12 cellular contexts compared by ENCODE assay signal in genomic region chr12:62268956-62269355, GRCh38. TPM values are rescaled to one million over a fixed set of nuclear protein-coding genes. Genes with fewer than 3 reads are reported as not detected.
DNase-seq lines count a peak whose midpoint lies in the region; ATAC-seq and TF ChIP-seq lines count a peak whose summit lies in the region.
"Had no signal": no experiment of that assay in that cellular context is flagged by ENCODE, and none has a peak within 500 bp of the region (broad histone marks: within the 10 kb centered on the region; RNA-seq: fewer than 3 reads in every experiment).

No MANE protein-coding gene starts in this region.

- no peaks in the 10 kb centered on the region for H3K9me3 Mint-ChIP-seq in natural killer cell
- H3K9me3 Mint-ChIP-seq: mesothelial cell of epicardium had no signal

- no peak overlapping the region for H3K4me3 ChIP-seq in cardiac fibroblast (replicated peaks in 1 of 2; ENCODE audit: low read depth in 2 of 2, low read length in 2 of 2)

- no peaks in the 10 kb centered on the region for H3K27me3 Mint-ChIP-seq in natural killer cell (ENCODE audit: low read depth in 2 of 2)

- H3K27ac Mint-ChIP-seq in natural killer cell: peak overlapping the region; percentile 47 to 77
- H3K27ac Mint-ChIP-seq: mesothelial cell of epicardium had no signal

- peak overlapping the region; percentile 53 for H3K4me3 Mint-ChIP-seq in natural killer cell
- H3K4me3 Mint-ChIP-seq: mesothelial cell of epicardium had no signal

- no peak for TF ChIP-seq CTCF in cardiac fibroblast (IDR thresholded peaks at IDR 0.05; ENCODE audit: low read depth, low read length)
- TF ChIP-seq CTCF in natural killer cell (IDR thresholded peaks at IDR 0.05): no peak
- TF ChIP-seq CTCF in GM20000 (IDR thresholded peaks at IDR 0.05; ENCODE audit: extremely low read depth, missing control alignments): no peak

- peak; percentile 52 for DNase-seq in Daoy (ENCODE audit: low read depth)
- peak; percentile 42 for DNase-seq in M059J (ENCODE audit: low read depth)
- peak; percentile 49 to 84 for DNase-seq in cardiac fibroblast (ENCODE audit: low read depth in 2 of 2)
- DNase-seq in natural killer cell: no peak
- DNase-seq in SKM-1 treated with dmso at 0.1 percent for 144 hours (lab: John Stamatoyannopoulos, UW; ENCODE audit: unreplicated experiment): no peak
- DNase-seq in GM20000 (ENCODE audit: low spot score): no peak
- DNase-seq in NCI-H82 (lab: John Stamatoyannopoulos, UW): no peak
- DNase-seq: amniotic stem cell; effector CD4-positive, alpha-beta T cell; NCI-H1930 had no signal

- no peaks in the 10 kb centered on the region for H3K36me3 Mint-ChIP-seq in natural killer cell
- H3K36me3 Mint-ChIP-seq: mesothelial cell of epicardium had no signal

- intact Hi-C loops in natural killer cell (cut with micrococcal nuclease): no loop called here

- ATAC-seq in natural killer cell (peak in 1 of 3 donors; percentile 32), HG03196 (IDR thresholded peaks at IDR 0.05; ENCODE audit: unreplicated experiment) (no peak)

- H3K4me1 Mint-ChIP-seq in natural killer cell: peaks cover 82 to 87% of the 10 kb centered on the region in 2 donors

RNA-seq across cellular contexts. Expression of gene USP15, which starts 8.8 kb away (rescaled TPM):
- 42.6 and 53.4 TPM in 2 replicates for total RNA-seq in Daoy (2014; rRNA removed; shearing (Covaris generic))
- total RNA-seq in M059J (2014; rRNA removed; shearing (Covaris generic)): 29.2 and 37.3 TPM in 2 replicates
- total RNA-seq in natural killer cell: 100 to 1,000 TPM; 188 to 251 (median 197) TPM

Comparison
In these comparisons a context has a peak if more than half of its experiments do, and no peak if none do; other contexts are left out.
1. DNase-seq: peak in Daoy (single experiment), M059J (single experiment) and cardiac fibroblast (2 of 2); none in natural killer cell (single experiment), SKM-1 treated with dmso at 0.1 percent for 144 hours (single experiment), GM20000 (single experiment) and NCI-H82 (single experiment).